ENCODE assay signal across 12 cellular contexts in the genomic region with DNA sequence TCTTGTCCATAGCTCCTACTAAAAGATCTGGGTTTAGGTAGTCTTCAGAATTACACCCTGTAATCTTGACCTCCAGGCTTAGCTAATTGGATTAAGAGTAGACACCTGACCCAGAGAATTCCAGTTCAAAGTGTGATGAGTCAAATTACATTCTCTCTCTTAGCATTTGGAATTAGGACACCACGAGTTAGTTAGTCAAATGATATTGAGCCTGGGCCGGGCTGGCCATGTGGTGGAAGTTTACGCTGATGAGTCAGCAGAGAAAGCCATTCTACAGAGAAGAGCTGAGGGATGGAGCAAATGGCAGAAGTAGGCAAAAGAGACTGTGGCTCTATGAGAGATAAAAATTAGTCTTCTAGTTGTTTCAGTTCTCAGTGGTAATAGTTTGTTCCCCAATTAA. TPM values are rescaled to one million over a fixed set of nuclear protein-coding genes. Genes with fewer than 3 reads are reported as not detected.
A peak's percentile ranks its signal among the peaks of the same experiment; 100 is the strongest.
DNase-seq lines count a peak whose midpoint lies in the region; ATAC-seq and TF ChIP-seq lines count a peak whose summit lies in the region.
"Had no signal": no experiment of that assay in that cellular context is flagged by ENCODE, and none has a peak within 500 bp of the region (broad histone marks: within the 10 kb centered on the region; RNA-seq: fewer than 3 reads in every experiment).

No MANE protein-coding gene starts in this region.

- ATAC-seq in gastrocnemius medialis: peak; percentile 54 to 72
- no peak for ATAC-seq in GM21526 (IDR thresholded peaks at IDR 0.05; ENCODE audit: low FRiP score, unreplicated experiment)
- ATAC-seq: gastroesophageal sphincter; natural killer cell treated with Interleukin-12 subunit alpha and Interleukin-12 subunit beta and Interleukin-15 and Interleukin-18, amount 100 ng/mL, for 72 hours had no signal

- H3K27ac ChIP-seq in gastrocnemius medialis (peak overlapping the region in 2 of 4 donors; percentile 17 to 26), stomach (no peak overlapping the region)
- H3K27ac ChIP-seq: gastroesophageal sphincter had no signal

- H3K4me3 ChIP-seq in choroid plexus epithelial cell (ENCODE audit: low read depth, low read length): no peak overlapping the region
- H3K4me3 ChIP-seq in gastrocnemius medialis: no peak overlapping the region
- no peak overlapping the region for H3K4me3 ChIP-seq in stomach
- H3K4me3 ChIP-seq: gastroesophageal sphincter had no signal

- peaks cover 0 to 6% of the 10 kb centered on the region in 2 donors for H3K4me1 ChIP-seq in gastrocnemius medialis
- no peaks in the 10 kb centered on the region for H3K4me1 ChIP-seq in stomach
- H3K4me1 ChIP-seq: gastroesophageal sphincter had no signal

- 73 to 88% (median 82%) methylated on average over 3 of the region's 3 CpGs for WGBS in stomach, 5 donors

- in situ Hi-C loops in gastrocnemius medialis (cut with MboI; ENCODE audit: low sequenced_read_pairs in 4 of 4): loop anchor here in 1 of 4 donors (10.0 kb wide), 1 partner anchor 90 kb away; no protein-coding TSS in a partner anchor

- DNase-seq in SIG-M5 treated with dmso at 0.1 percent for 504 hours (lab: John Stamatoyannopoulos, UW; ENCODE audit: unreplicated experiment) (peak; percentile 32), SIG-M5 (lab: John Stamatoyannopoulos, UW) (no peak), NCI-H226 (peak; percentile 29), choroid plexus epithelial cell (ENCODE audit: low read depth) (peak; percentile 79), gastrocnemius medialis (peak in 1 of 2 donors; percentile 20), stomach (no peak)
- DNase-seq in activated CD4-positive, alpha-beta T cell treated with anti-CD3 and anti-CD28 coated beads, Interleukin-2, amount 10 ng/mL, durations not matched to agents 24 days and 14 days: no peak
- DNase-seq: activated CD4-positive, CD25-positive, alpha-beta regulatory T cell treated with anti-CD3 and anti-CD28 coated beads, Interleukin-2, amount 50 U/mL, for 72 hours; NCI-H526 treated with DMSO at 0.1 percent for 48 hours had no signal

- no peaks in the 10 kb centered on the region for H3K27me3 Mint-ChIP-seq in activated CD4-positive, alpha-beta T cell treated with anti-CD3 and anti-CD28 coated beads, Interleukin-2, amount 10 ng/mL, durations not matched to agents 24 days and 14 days
- H3K27me3 Mint-ChIP-seq: natural killer cell treated with Interleukin-12 subunit alpha and Interleukin-12 subunit beta and Interleukin-15 and Interleukin-18, amount 100 ng/mL, for 72 hours had no signal

- H3K36me3 ChIP-seq in gastrocnemius medialis (peaks cover 0 to 30% of the 10 kb centered on the region in 2 donors), stomach (peaks cover 0 to 55% (median 43%) of the 10 kb centered on the region in 4 donors)

- peaks cover 5% of the 10 kb centered on the region for H3K4me1 Mint-ChIP-seq in activated CD4-positive, alpha-beta T cell treated with anti-CD3 and anti-CD28 coated beads, Interleukin-2, amount 10 ng/mL, durations not matched to agents 24 days and 14 days

- TF ChIP-seq POLR2A in gastrocnemius medialis (IDR thresholded peaks at IDR 0.05) (no peak), stomach (IDR thresholded peaks at IDR 0.05) (no peak)

- no peaks in the 10 kb centered on the region for H3K27me3 ChIP-seq in gastrocnemius medialis
- H3K27me3 ChIP-seq in stomach: no peaks in the 10 kb centered on the region
- H3K27me3 ChIP-seq: gastroesophageal sphincter had no signal

- H3K27ac Mint-ChIP-seq in activated CD4-positive, alpha-beta T cell treated with anti-CD3 and anti-CD28 coated beads, Interleukin-2, amount 10 ng/mL, durations not matched to agents 24 days and 14 days: no peak overlapping the region
- H3K27ac Mint-ChIP-seq: natural killer cell treated with Interleukin-12 subunit alpha and Interleukin-12 subunit beta and Interleukin-15 and Interleukin-18, amount 100 ng/mL, for 72 hours had no signal

- TF ChIP-seq EP300 in stomach (IDR thresholded peaks at IDR 0.05): no peak

- H3K4me3 Mint-ChIP-seq in activated CD4-positive, alpha-beta T cell treated with anti-CD3 and anti-CD28 coated beads, Interleukin-2, amount 10 ng/mL, durations not matched to agents 24 days and 14 days: no peak overlapping the region
- H3K4me3 Mint-ChIP-seq: natural killer cell treated with Interleukin-12 subunit alpha and Interleukin-12 subunit beta and Interleukin-15 and Interleukin-18, amount 100 ng/mL, for 72 hours had no signal

- no peaks in the 10 kb centered on the region for H3K9me3 Mint-ChIP-seq in activated CD4-positive, alpha-beta T cell treated with anti-CD3 and anti-CD28 coated beads, Interleukin-2, amount 10 ng/mL, durations not matched to agents 24 days and 14 days
- H3K9me3 Mint-ChIP-seq: natural killer cell treated with Interleukin-12 subunit alpha and Interleukin-12 subunit beta and Interleukin-15 and Interleukin-18, amount 100 ng/mL, for 72 hours had no signal

- intact Hi-C loops in gastrocnemius medialis (cut with DNase I; ENCODE audit: low total_unique reads): no loop called here
- intact Hi-C loops in stomach (cut with DNase I; ENCODE audit: low total_unique reads): no loop called here
- intact Hi-C loops in activated CD4-positive, alpha-beta T cell treated with anti-CD3 and anti-CD28 coated beads, Interleukin-2, amount 10 ng/mL, durations not matched to agents 24 days and 14 days (cut with micrococcal nuclease): loop anchor here (5.0 kb wide), 1 partner anchor 807 kb away; no protein-coding TSS in a partner anchor

- no peak for TF ChIP-seq CTCF in choroid plexus epithelial cell (conservative IDR thresholded peaks at IDR 0.05; ENCODE audit: low read depth, low read length)
- TF ChIP-seq CTCF in gastrocnemius medialis (IDR thresholded peaks at IDR 0.05 in 4 of 5, conservative IDR thresholded peaks at IDR 0.05 in 1 of 5): no peak
- no peak for TF ChIP-seq CTCF in stomach (IDR thresholded peaks at IDR 0.05)

- H3K36me3 Mint-ChIP-seq in activated CD4-positive, alpha-beta T cell treated with anti-CD3 and anti-CD28 coated beads, Interleukin-2, amount 10 ng/mL, durations not matched to agents 24 days and 14 days (ENCODE audit: low read depth): no peaks in the 10 kb centered on the region

- H3K9me3 ChIP-seq in gastrocnemius medialis (no peaks in the 10 kb centered on the region), stomach (no peaks in the 10 kb centered on the region)
- H3K9me3 ChIP-seq: gastroesophageal sphincter had no signal

RNA-seq across cellular contexts. Expression of a gene that starts 31.1 kb away (rescaled TPM):
- total RNA-seq in gastrocnemius medialis: 10 to 100 TPM in 1 of 4 donors, 1 to 10 TPM in 3; 3.1 to 12.9 (median 7.5) TPM
- 10 to 100 TPM in 4 of 5 donors, 1 to 10 TPM in 1; 8.2 to 42.0 (median 19.6) TPM for total RNA-seq in stomach
- 1 to 10 TPM; 3.4 to 7.2 (median 6.5) TPM for polyA plus RNA-seq in stomach
- 18.2 and 20.3 TPM in 2 replicates for total RNA-seq in activated CD4-positive, alpha-beta T cell treated with anti-CD3 and anti-CD28 coated beads, Interleukin-2, amount 10 ng/mL, durations not matched to agents 24 days and 14 days

RNA-seq across cellular contexts. Expression of a gene that starts 31.3 kb away (rescaled TPM):
- total RNA-seq in gastrocnemius medialis (10 to 100 TPM in 3 of 4 donors, 1 to 10 TPM in 1; 9.7 to 17.9 (median 15.8) TPM), stomach (100 to 1,000 TPM in 1 of 5 donors, 10 to 100 TPM in 4; 13.3 to 104 (median 26.3) TPM)
- 10 to 100 TPM; 15.3 to 27.3 (median 20.4) TPM for polyA plus RNA-seq in stomach
- 18.3 and 18.6 TPM in 2 replicates for total RNA-seq in activated CD4-positive, alpha-beta T cell treated with anti-CD3 and anti-CD28 coated beads, Interleukin-2, amount 10 ng/mL, durations not matched to agents 24 days and 14 days

Comparison
In these comparisons a context has a peak if more than half of its experiments do, and no peak if none do; other contexts are left out.
1. DNase-seq: peak in SIG-M5 treated with dmso at 0.1 percent for 504 hours (single experiment), NCI-H226 (single experiment) and choroid plexus epithelial cell (single experiment); none in SIG-M5 (single experiment), stomach (single experiment) and activated CD4-positive, alpha-beta T cell treated with anti-CD3 and anti-CD28 coated beads, Interleukin-2, amount 10 ng/mL, durations not matched to agents 24 days and 14 days (single experiment).